In genomic region chr1:234607091-234608025, GRCh38 we compare ENCODE assay signal across 8 cellular contexts. TPM values are rescaled to one million over a fixed set of nuclear protein-coding genes. Genes with fewer than 3 reads are reported as not detected.
DNase-seq lines count a peak whose midpoint lies in the region; ATAC-seq, FAIRE-seq and TF ChIP-seq lines count a peak whose summit lies in the region.

No MANE protein-coding gene starts in this region.

- H3K4me2 ChIP-seq in A549, result peak overlapping the region; percentile 96

- POLR2A ChIA-PET in A549 (lab: Yijun Ruan, JAX), result interaction anchor here (0.7 to 1.6 kb wide), 5 partner anchors 108 to 721 kb away, joined by 3 to 4 read pairs (median 3); partner anchors contain the start of genes ARID4B and GGPS1

- H3K9me3 Mint-ChIP-seq in activated naive CD4-positive, alpha-beta T cell treated with anti-CD3 and anti-CD28 coated beads, Interleukin-2, amount 10 ng/mL, durations not matched to agents 7 days and 5 days, result no peaks in the 10 kb centered on the region

- no peaks in the 10 kb centered on the region for H3K9me3 ChIP-seq in A549

- WGBS in A549 (ENCODE audit: missing lambda C conversion rate), result 9% methylated on average over 18 of the region's 22 CpGs

- H3K4me1 Mint-ChIP-seq in activated naive CD4-positive, alpha-beta T cell treated with anti-CD3 and anti-CD28 coated beads, Interleukin-2, amount 10 ng/mL, durations not matched to agents 7 days and 5 days, result peaks cover 60% of the 10 kb centered on the region

- FAIRE-seq in A549 (lab: Jason Lieb, UNC) (no peak), GM12892 (lab: Jason Lieb, UNC) (no peak)

- intact Hi-C loops in left ventricle myocardium superior (cut with micrococcal nuclease), result loop anchor here (10.0 kb wide), 1 partner anchor 377 kb away; no protein-coding TSS in a partner anchor

- no peaks in the 10 kb centered on the region for H3K27me3 ChIP-seq in rectal smooth muscle tissue (ENCODE audit: control insufficient read depth, insufficient read depth, low read length)

- H3K27me3 Mint-ChIP-seq in activated naive CD4-positive, alpha-beta T cell treated with anti-CD3 and anti-CD28 coated beads, Interleukin-2, amount 10 ng/mL, durations not matched to agents 7 days and 5 days, result no peaks in the 10 kb centered on the region

- CTCF ChIA-PET in A549 (lab: Yijun Ruan, JAX), result interaction anchor here (0.7 to 1.6 kb wide), 5 partner anchors 86 to 476 kb away, joined by 3 to 4 read pairs (median 3); no protein-coding TSS in a partner anchor
- CTCF ChIA-PET in activated naive CD4-positive, alpha-beta T cell treated with anti-CD3 and anti-CD28 coated beads, Interleukin-2, amount 10 ng/mL, durations not matched to agents 7 days and 5 days (lab: Charles Lee), result interaction anchor here (1.1 to 1.5 kb wide), 3 partner anchors 108 to 120 kb away, joined by 3 to 5 read pairs (median 3); no protein-coding TSS in a partner anchor

- H3K4me3 ChIP-seq in A549 (peak overlapping the region; percentile 64), rectal smooth muscle tissue (ENCODE audit: low read length) (peak overlapping the region; percentile 98)

- H3K36me3 Mint-ChIP-seq in activated naive CD4-positive, alpha-beta T cell treated with anti-CD3 and anti-CD28 coated beads, Interleukin-2, amount 10 ng/mL, durations not matched to agents 7 days and 5 days, result peaks cover 51% of the 10 kb centered on the region

- peaks cover 16% of the 10 kb centered on the region for H3K36me3 ChIP-seq in rectal smooth muscle tissue (ENCODE audit: control insufficient read depth, insufficient read depth, low read length)

- TF ChIP-seq CTCF in A549 (IDR thresholded peaks at IDR 0.05), result peak; percentile 29; the same call in 2 of the 3 replicates

- H3K4me1 ChIP-seq in A549, result peaks cover 32% of the 10 kb centered on the region
- H3K4me1 ChIP-seq in rectal smooth muscle tissue (ENCODE audit: control insufficient read depth, insufficient read depth, low read length), result peaks cover 16% of the 10 kb centered on the region

- peak overlapping the region; percentile 96 for H3K27ac ChIP-seq in A549
- H3K27ac ChIP-seq in rectal smooth muscle tissue (ENCODE audit: low read depth, low read length), result peak overlapping the region; percentile 99

- peak overlapping the region; percentile 99 for H3K27ac Mint-ChIP-seq in activated naive CD4-positive, alpha-beta T cell treated with anti-CD3 and anti-CD28 coated beads, Interleukin-2, amount 10 ng/mL, durations not matched to agents 7 days and 5 days

- peak; percentile 48 to 50; a peak in 4 of 5 replicates for TF ChIP-seq RAD21 in A549 (conservative IDR thresholded peaks at IDR 0.05 in 1 of 2, IDR thresholded peaks at IDR 0.05 in 1 of 2)

- TF ChIP-seq EP300 in A549 (IDR thresholded peaks at IDR 0.05), result no peak

- ATAC-seq in A549, result peak in 1 of 2 experiments; percentile 4; a peak in 3 of 6 replicates
- ATAC-seq in left ventricle myocardium superior, result no peak
- no peak for ATAC-seq in HG02571 (IDR thresholded peaks at IDR 0.05; ENCODE audit: unreplicated experiment)
- ATAC-seq in GM19463 (IDR thresholded peaks at IDR 0.05; ENCODE audit: unreplicated experiment), result no peak

- H3K9ac ChIP-seq in rectal smooth muscle tissue (ENCODE audit: low read length), result peak overlapping the region; percentile 98

- peak overlapping the region; percentile 92 for H3K4me3 Mint-ChIP-seq in activated naive CD4-positive, alpha-beta T cell treated with anti-CD3 and anti-CD28 coated beads, Interleukin-2, amount 10 ng/mL, durations not matched to agents 7 days and 5 days

- TF ChIP-seq POLR2A in A549 (IDR thresholded peaks at IDR 0.05; ENCODE audit: low read length) (no peak), GM12892 (IDR thresholded peaks at IDR 0.05; ENCODE audit: low read depth, low read length) (peak; percentile 73)

- DNase-seq in A549 (ENCODE audit: low read depth in 1 of 2, low spot score in 1 of 2) (peak in 1 of 2 experiments; percentile 70), GM12892 (ENCODE audit: insufficient read length) (no peak), NCI-H748 (lab: John Stamatoyannopoulos, UW; ENCODE audit: unreplicated experiment) (peak; percentile 84), left ventricle myocardium superior (peak; percentile 47)
- DNase-seq in activated naive CD4-positive, alpha-beta T cell treated with anti-CD3 and anti-CD28 coated beads, Interleukin-2, amount 10 ng/mL, durations not matched to agents 7 days and 5 days, result peak; percentile 43

TF ChIP-seq in A549, 52 proteins besides CTCF, POLR2A, EP300 and RAD21:
- TF ChIP-seq SMC3 (IDR thresholded peaks at IDR 0.05) (peak; percentile 54; the same call in 2 of the 3 replicates), RCOR1 (IDR thresholded peaks at IDR 0.05; ENCODE audit: low read depth, low read length) (no peak), MAX (IDR thresholded peaks at IDR 0.05) (peak; percentile 22; the same call in 1 of the 2 replicates), POLR2AphosphoS2 (conservative IDR thresholded peaks at IDR 0.05; ENCODE audit: low read length) (peak; percentile 13; the same call in 1 of the 2 replicates)

RNA-seq across cellular contexts. Expression of gene IRF2BP2, which starts 2.6 kb away (rescaled TPM):
- 38.2 and 53.5 TPM in 2 replicates for polyA plus RNA-seq in A549 (2011; rRNA removed)
- polyA plus RNA-seq in A549 (2012; cell fraction: cytosol; rRNA removed), result 79.4 and 99.0 TPM in 2 replicates
- 131 and 168 TPM in 2 replicates for polyA plus RNA-seq in A549 (2012; cell fraction: nucleus; rRNA removed)
- polyA plus RNA-seq in A549 (2017; fragmentation: RNase III; extraction: RNeasy Plus Mini Kit Qiagen cat#74134 plus additional on column Dnase treatment), result 42.7 to 53.5 TPM (median 53.0 TPM) in 3 replicates
- 76.2 and 82.0 TPM in 2 replicates for polyA minus RNA-seq in A549 (2011; rRNA and poly(A)+ RNA removed)
- 63.2 TPM for polyA plus RNA-seq in GM12892 (2012; ENCODE audit: missing spikeins)
- 124 TPM for total RNA-seq in left ventricle myocardium superior
